Comparison of ENCODE assay signal across 26 cellular contexts in genomic region chr5:28215091-28215490, GRCh38.
"Had no signal": no experiment of that assay in that cellular context is flagged by ENCODE, and none has a peak within 500 bp of the region (broad histone marks: within the 10 kb centered on the region; RNA-seq: fewer than 3 reads in every experiment).

No MANE protein-coding gene starts in this region.

- FAIRE-seq: endometrium, islet of Langerhans had no signal

- H3K9ac ChIP-seq: neural progenitor cell had no signal

- H3K4me3 ChIP-seq: esophagus squamous epithelium, heart right ventricle, left lung, mucosa of descending colon, neural progenitor cell, prostate gland, right atrium auricular region, stomach, thyroid gland, vagina had no signal

- ATAC-seq: effector memory CD8-positive, alpha-beta T cell; heart right ventricle; left cardiac atrium; left lung; mucosa of descending colon; sciatic nerve; stimulated activated effector memory CD8-positive, alpha-beta T cell treated with anti-CD3 and anti-CD28 coated beads, Interleukin-12 subunit alpha, Interleukin-12 subunit beta, amount 100 ng/mL, for 72 hours had no signal

- DNase-seq: effector memory CD8-positive, alpha-beta T cell; erythroblast; esophagus squamous epithelium; foreskin melanocyte; glutamatergic neuron; heart right ventricle; hippocampal formation; left cardiac atrium; left lung; mesenchymal stem cell; mucosa of descending colon; naive B cell; nucleus accumbens; stimulated activated CD4-positive, alpha-beta T cell treated with anti-CD3 and anti-CD28 coated beads, Interleukin-2, amount 100 ng/mL, for 24 hours; stimulated activated CD4-positive, alpha-beta T cell treated with anti-CD3 and anti-CD28 coated beads, Interleukin-4, amount 100 ng/mL, for 24 hours; stimulated activated naive CD4-positive, alpha-beta T cell treated with Interleukin-2 at 50 U/mL for 16 hours; stomach; thyroid gland had no signal

- H2AFZ ChIP-seq: neural progenitor cell had no signal

- H3K9me3 ChIP-seq: esophagus squamous epithelium, prostate gland, thyroid gland, vagina had no signal

- H3K36me3 ChIP-seq: esophagus squamous epithelium, heart right ventricle, left lung, neural progenitor cell, prostate gland, right atrium auricular region, stomach, thyroid gland, vagina had no signal

- H3K27me3 ChIP-seq: esophagus squamous epithelium, heart right ventricle, left lung, neural progenitor cell, right atrium auricular region, stomach, thyroid gland, vagina had no signal

- H3K27ac ChIP-seq: esophagus squamous epithelium, heart right ventricle, left lung, neural progenitor cell, prostate gland, right atrium auricular region, stomach, thyroid gland, vagina had no signal

- H3K4me2 ChIP-seq: neural progenitor cell had no signal

- H3K4me1 ChIP-seq: esophagus squamous epithelium, heart right ventricle, left lung, neural progenitor cell, prostate gland, right atrium auricular region, stomach, thyroid gland, vagina had no signal
